17 cellular contexts compared by ENCODE assay signal in the genomic region with DNA sequence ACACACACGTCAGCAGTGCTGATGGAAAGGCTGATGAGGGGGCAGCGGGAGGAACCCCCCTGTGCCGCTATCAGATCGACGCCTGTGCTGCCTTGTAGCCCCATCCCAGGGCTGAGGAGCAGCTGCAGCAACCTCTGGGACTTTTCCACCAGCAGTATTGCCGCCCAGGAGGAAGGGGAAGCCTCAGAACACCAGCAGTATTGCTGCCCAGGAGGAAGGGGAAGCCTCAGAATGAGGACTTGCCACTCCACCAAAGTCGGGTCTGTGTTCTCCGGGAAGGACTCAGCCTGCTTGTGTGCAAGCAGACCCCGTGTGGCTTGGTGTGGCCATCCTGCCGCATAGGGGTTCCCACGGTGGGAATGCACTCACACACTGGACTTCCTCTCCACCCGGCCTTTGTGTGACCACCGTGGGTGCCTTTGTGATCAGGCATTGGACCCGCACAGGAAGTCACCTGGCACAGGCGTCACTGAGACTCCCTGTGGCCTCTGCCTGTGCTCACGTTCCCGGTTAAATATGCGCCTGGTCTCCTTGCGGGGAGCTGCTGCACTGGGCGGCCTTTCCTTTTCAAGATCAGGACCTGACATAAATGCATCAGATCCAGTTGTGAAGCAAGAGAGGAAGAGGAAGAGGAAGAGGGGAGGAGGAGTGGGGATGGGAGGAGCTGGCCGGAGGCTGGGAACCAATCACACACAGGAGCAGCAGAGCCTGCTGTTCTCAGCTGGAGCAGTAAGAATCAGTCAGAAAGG.
DNase-seq lines count a peak whose midpoint lies in the region; ATAC-seq and TF ChIP-seq lines count a peak whose summit lies in the region.
"Had no signal": no experiment of that assay in that cellular context is flagged by ENCODE, and none has a peak within 500 bp of the region (broad histone marks: within the 10 kb centered on the region; RNA-seq: fewer than 3 reads in every experiment).

No MANE protein-coding gene starts in this region.

- H3K27me3 ChIP-seq in HCT116 (ENCODE audit: insufficient read depth, low read length) (no peaks in the 10 kb centered on the region), uterus (peaks cover 0 to 3% of the 10 kb centered on the region in 2 donors)
- H3K27me3 ChIP-seq: tibial nerve had no signal

- no peak overlapping the region for H3K27ac Mint-ChIP-seq in T-helper 2 cell treated with Interferon-gamma antibody and Interleukin-4, amounts not matched to agents 5 μg/mL and 100 μg/mL, for 36 hours
- peak overlapping the region; percentile 10 for H3K27ac Mint-ChIP-seq in activated CD8-positive, alpha-beta T cell treated with anti-CD3 and anti-CD28 coated beads for 36 hours
- H3K27ac Mint-ChIP-seq: HFFc6 had no signal

- H3K9me3 Mint-ChIP-seq in T-helper 2 cell treated with Interferon-gamma antibody and Interleukin-4, amounts not matched to agents 5 μg/mL and 100 μg/mL, for 36 hours, result no peaks in the 10 kb centered on the region
- no peaks in the 10 kb centered on the region for H3K9me3 Mint-ChIP-seq in activated CD8-positive, alpha-beta T cell treated with anti-CD3 and anti-CD28 coated beads for 36 hours
- H3K9me3 Mint-ChIP-seq: HFFc6 had no signal

- intact Hi-C loops in HCT116 (cut with micrococcal nuclease) (no loop called here), mucosa of descending colon (cut with DNase I, micrococcal nuclease) (no loop called here), uterus (cut with DNase I; ENCODE audit: low total_unique reads) (no loop called here)
- intact Hi-C loops in activated CD8-positive, alpha-beta T cell treated with anti-CD3 and anti-CD28 coated beads for 36 hours (cut with micrococcal nuclease), result no loop called here

- BruUV-seq in HCT116 (replicated peaks; lab: Mats Ljungman, UMichigan), result no TSS peak

- no peak overlapping the region for H3K9ac ChIP-seq in HCT116 (ENCODE audit: low read length)
- H3K9ac ChIP-seq: SK-N-SH had no signal

- H4K20me1 ChIP-seq in HCT116 (ENCODE audit: insufficient read depth), result no peaks in the 10 kb centered on the region

- CTCF ChIA-PET in HCT116 (lab: Charles Lee), result no interaction called here
- CTCF ChIA-PET in activated CD8-positive, alpha-beta T cell treated with anti-CD3 and anti-CD28 coated beads for 36 hours (lab: Charles Lee), result interaction anchor here (0.7 kb wide), 1 partner anchor 8 kb away, joined by 3 read pairs; no protein-coding TSS in a partner anchor

- peaks cover 37% of the 10 kb centered on the region for H3K27me3 Mint-ChIP-seq in T-helper 2 cell treated with Interferon-gamma antibody and Interleukin-4, amounts not matched to agents 5 μg/mL and 100 μg/mL, for 36 hours (ENCODE audit: low read depth)
- peaks cover 24% of the 10 kb centered on the region for H3K27me3 Mint-ChIP-seq in activated CD8-positive, alpha-beta T cell treated with anti-CD3 and anti-CD28 coated beads for 36 hours

- no peak overlapping the region for H3K4me2 ChIP-seq in HCT116 (ENCODE audit: low read length)
- H3K4me2 ChIP-seq: A549, SK-N-SH had no signal

- no peak overlapping the region for H3K4me3 ChIP-seq in HCT116 (replicated peaks in 1 of 2; ENCODE audit: low read depth in 1 of 2, low read length in 2 of 2)
- no peak overlapping the region for H3K4me3 ChIP-seq in mucosa of descending colon
- no peak overlapping the region for H3K4me3 ChIP-seq in uterus
- H3K4me3 ChIP-seq: A549, left lung, tibial nerve had no signal

- RAD21 ChIA-PET in HCT116 (lab: Charles Lee; ENCODE audit: low non-redundant PET in 1 of 2, low total read pairs in 2 of 2, uncharacterized antibody in 2 of 2, unreplicated experiment in 2 of 2), result no interaction called here

- no peak overlapping the region for H2AFZ ChIP-seq in HCT116 (ENCODE audit: low read depth, low read length, poor library complexity, severe bottlenecking)

- H3K4me1 Mint-ChIP-seq in T-helper 2 cell treated with Interferon-gamma antibody and Interleukin-4, amounts not matched to agents 5 μg/mL and 100 μg/mL, for 36 hours (ENCODE audit: low read depth), result peaks cover 12% of the 10 kb centered on the region
- peaks cover 12% of the 10 kb centered on the region for H3K4me1 Mint-ChIP-seq in activated CD8-positive, alpha-beta T cell treated with anti-CD3 and anti-CD28 coated beads for 36 hours (ENCODE audit: low read depth)

- POLR2A ChIA-PET in HCT116 (lab: Charles Lee), result no interaction called here
- POLR2A ChIA-PET in activated CD8-positive, alpha-beta T cell treated with anti-CD3 and anti-CD28 coated beads for 36 hours (lab: Charles Lee), result no interaction called here

- H3K9me2 ChIP-seq in HCT116 (ENCODE audit: insufficient read depth), result no peaks in the 10 kb centered on the region
- H3K9me2 ChIP-seq: SK-N-SH had no signal

- ATAC-seq in HCT116, result peak; percentile 22; the same call in 1 of the 2 replicates
- ATAC-seq in activated CD8-positive, alpha-beta T cell treated with anti-CD3 and anti-CD28 coated beads for 36 hours, result peak; percentile 45
- peak; percentile 36 for ATAC-seq in mucosa of descending colon
- no peak for ATAC-seq in GM21786 (IDR thresholded peaks at IDR 0.05; ENCODE audit: unreplicated experiment)
- ATAC-seq: left lung had no signal

- H3K36me3 ChIP-seq in HCT116 (ENCODE audit: control insufficient read depth in 1 of 2, insufficient read depth in 2 of 2, low read length in 2 of 2), result no peaks in the 10 kb centered on the region
- no peaks in the 10 kb centered on the region for H3K36me3 ChIP-seq in mucosa of descending colon (ENCODE audit: low read depth)
- H3K36me3 ChIP-seq in uterus, result no peaks in the 10 kb centered on the region
- H3K36me3 ChIP-seq: left lung, tibial nerve had no signal

- DNase-seq in T-helper 2 cell treated with Interferon-gamma antibody and Interleukin-4, amounts not matched to agents 5 μg/mL and 100 μg/mL, for 36 hours (ENCODE audit: low spot score), result no peak
- DNase-seq in T-helper 2 cell (no peak), HCT116 (ENCODE audit: low read depth, low spot score) (no peak), mucosa of descending colon (no peak), uterus (no peak), NCI-H526 (lab: John Stamatoyannopoulos, UW) (no peak)
- no peak for DNase-seq in activated CD8-positive, alpha-beta T cell treated with anti-CD3 and anti-CD28 coated beads for 36 hours
- DNase-seq: effector memory CD4-positive, alpha-beta T cell; HFFc6; left lung; NCI-H146; NCI-H82; SK-N-SH; small intestine had no signal

- no peak for TF ChIP-seq POLR2A in HCT116 (IDR thresholded peaks at IDR 0.05; ENCODE audit: borderline replicate concordance, extremely low read depth, insufficient read depth, insufficient read length)
- no peak for TF ChIP-seq POLR2A in uterus (IDR thresholded peaks at IDR 0.05)

- H3K79me2 ChIP-seq in HCT116 (ENCODE audit: insufficient read depth, low read length), result no peaks in the 10 kb centered on the region

- TF ChIP-seq RAD21 in HCT116 (IDR thresholded peaks at IDR 0.05; ENCODE audit: low read depth), result no peak

- H3K9me3 ChIP-seq in HCT116 (ENCODE audit: control insufficient read depth in 1 of 2, insufficient read depth in 1 of 2, low read depth in 1 of 2, low read length in 2 of 2), result no peaks in the 10 kb centered on the region
- H3K9me3 ChIP-seq in mucosa of descending colon, result no peaks in the 10 kb centered on the region
- no peaks in the 10 kb centered on the region for H3K9me3 ChIP-seq in uterus
- H3K9me3 ChIP-seq: A549, SK-N-SH, tibial nerve had no signal

- H3K4me1 ChIP-seq in HCT116 (ENCODE audit: control insufficient read depth in 1 of 2, insufficient read depth in 2 of 2, low read length in 2 of 2) (no peaks in the 10 kb centered on the region), mucosa of descending colon (ENCODE audit: low read depth) (no peaks in the 10 kb centered on the region), uterus (no peaks in the 10 kb centered on the region)
- H3K4me1 ChIP-seq: A549, left lung, tibial nerve had no signal

- H3K4me3 Mint-ChIP-seq in T-helper 2 cell treated with Interferon-gamma antibody and Interleukin-4, amounts not matched to agents 5 μg/mL and 100 μg/mL, for 36 hours, result peak overlapping the region; percentile 81
- H3K4me3 Mint-ChIP-seq in activated CD8-positive, alpha-beta T cell treated with anti-CD3 and anti-CD28 coated beads for 36 hours, result peak overlapping the region; percentile 53
- H3K4me3 Mint-ChIP-seq: HFFc6 had no signal

- H3K36me3 Mint-ChIP-seq in T-helper 2 cell treated with Interferon-gamma antibody and Interleukin-4, amounts not matched to agents 5 μg/mL and 100 μg/mL, for 36 hours (ENCODE audit: low read depth), result no peaks in the 10 kb centered on the region
- no peaks in the 10 kb centered on the region for H3K36me3 Mint-ChIP-seq in activated CD8-positive, alpha-beta T cell treated with anti-CD3 and anti-CD28 coated beads for 36 hours (ENCODE audit: low read depth)

- TF ChIP-seq CTCF in HCT116 (IDR thresholded peaks at IDR 0.05 in 2 of 3, conservative IDR thresholded peaks at IDR 0.05 in 1 of 3; ENCODE audit: borderline replicate concordance in 1 of 3, insufficient read depth in 1 of 3, low read depth in 2 of 3, low read length in 2 of 3), result no peak
- no peak for TF ChIP-seq CTCF in activated CD8-positive, alpha-beta T cell treated with anti-CD3 and anti-CD28 coated beads for 36 hours (IDR thresholded peaks at IDR 0.05)
- TF ChIP-seq CTCF in mucosa of descending colon (IDR thresholded peaks at IDR 0.05), result no peak
- TF ChIP-seq CTCF in uterus (IDR thresholded peaks at IDR 0.05), result no peak

- no peak overlapping the region for H3K27ac ChIP-seq in HCT116 (ENCODE audit: low read depth, low read length)
- H3K27ac ChIP-seq in uterus, result no peak overlapping the region
- H3K27ac ChIP-seq: A549, left lung, tibial nerve had no signal

TF ChIP-seq in HCT116, 20 proteins besides CTCF, POLR2A, EP300 and RAD21 (continues in another document):
- TF ChIP-seq EZH2 (IDR thresholded peaks at IDR 0.05), result no peak
- TF ChIP-seq ZFX (IDR thresholded peaks at IDR 0.05), result no peak
- no peak for TF ChIP-seq TCF7L2 (IDR thresholded peaks at IDR 0.05; ENCODE audit: borderline replicate concordance, extremely low read depth, insufficient read depth, insufficient read length)
- TF ChIP-seq, protein P1, sequence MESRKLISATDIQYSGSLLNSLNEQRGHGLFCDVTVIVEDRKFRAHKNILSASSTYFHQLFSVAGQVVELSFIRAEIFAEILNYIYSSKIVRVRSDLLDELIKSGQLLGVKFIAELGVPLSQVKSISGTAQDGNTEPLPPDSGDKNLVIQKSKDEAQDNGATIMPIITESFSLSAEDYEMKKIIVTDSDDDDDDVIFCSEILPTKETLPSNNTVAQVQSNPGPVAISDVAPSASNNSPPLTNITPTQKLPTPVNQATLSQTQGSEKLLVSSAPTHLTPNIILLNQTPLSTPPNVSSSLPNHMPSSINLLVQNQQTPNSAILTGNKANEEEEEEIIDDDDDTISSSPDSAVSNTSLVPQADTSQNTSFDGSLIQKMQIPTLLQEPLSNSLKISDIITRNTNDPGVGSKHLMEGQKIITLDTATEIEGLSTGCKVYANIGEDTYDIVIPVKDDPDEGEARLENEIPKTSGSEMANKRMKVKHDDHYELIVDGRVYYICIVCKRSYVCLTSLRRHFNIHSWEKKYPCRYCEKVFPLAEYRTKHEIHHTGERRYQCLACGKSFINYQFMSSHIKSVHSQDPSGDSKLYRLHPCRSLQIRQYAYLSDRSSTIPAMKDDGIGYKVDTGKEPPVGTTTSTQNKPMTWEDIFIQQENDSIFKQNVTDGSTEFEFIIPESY (IDR thresholded peaks at IDR 0.05; ENCODE audit: extremely low read depth, insufficient replicate concordance, low read length), result no peak
- no peak for TF ChIP-seq JUND (IDR thresholded peaks at IDR 0.05)
- no peak for TF ChIP-seq CBX3 (IDR thresholded peaks at IDR 0.05; ENCODE audit: low read depth)
